Comparison of ENCODE assay signal across 1 cellular context in genomic region chr5:56601641-56602071, GRCh38.
TF ChIP-seq lines count a peak whose summit lies in the region.

No MANE protein-coding gene starts in this region.

TF ChIP-seq in IMR-90, 13 proteins besides CTCF, POLR2A, EP300 and RAD21 (continued from another document):
- TF ChIP-seq CEBPB (IDR thresholded peaks at IDR 0.05; ENCODE audit: low read depth, low read length), result peak; percentile 67
- TF ChIP-seq USF2 (IDR thresholded peaks at IDR 0.05; ENCODE audit: low read depth, low read length), result no peak
- TF ChIP-seq MAZ (IDR thresholded peaks at IDR 0.05; ENCODE audit: borderline replicate concordance, low read depth, low read length), result no peak
- TF ChIP-seq MXI1 (IDR thresholded peaks at IDR 0.05; ENCODE audit: borderline replicate concordance, low read depth, low read length), result no peak
- TF ChIP-seq RFX5 (IDR thresholded peaks at IDR 0.05; ENCODE audit: low read depth, low read length), result no peak
- TF ChIP-seq ELK1 (IDR thresholded peaks at IDR 0.05; ENCODE audit: borderline replicate concordance, low read depth, low read length), result no peak
- no peak for TF ChIP-seq CHD1 (IDR thresholded peaks at IDR 0.05; ENCODE audit: low read depth, low read length)
- TF ChIP-seq RCOR1 (IDR thresholded peaks at IDR 0.05; ENCODE audit: insufficient replicate concordance, low read length), result no peak
